1 cellular context compared by ENCODE assay signal in the genomic region with DNA sequence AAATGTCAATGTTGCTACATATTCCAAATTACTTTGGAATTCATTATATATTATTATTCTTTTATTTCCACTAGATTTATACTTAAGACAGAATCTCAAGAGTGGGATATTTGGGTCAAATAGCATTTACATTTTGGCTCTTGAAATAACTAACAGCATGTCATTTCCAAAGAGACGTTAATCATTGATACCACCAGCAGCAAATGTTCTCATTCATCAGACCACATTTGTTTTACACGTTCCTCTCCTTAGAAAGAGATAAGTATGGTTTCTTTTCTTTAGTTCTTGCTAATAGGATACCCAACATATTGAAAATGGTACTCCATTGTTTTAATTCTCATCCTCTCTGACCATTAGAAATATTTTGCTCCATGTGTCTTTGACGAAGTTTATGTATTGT.
TF ChIP-seq lines count a peak whose summit lies in the region.

No MANE protein-coding gene starts in this region.

TF ChIP-seq in HepG2, 621 proteins besides CTCF, POLR2A, EP300 and RAD21 (continued from another document):
- TF ChIP-seq, protein P1, sequence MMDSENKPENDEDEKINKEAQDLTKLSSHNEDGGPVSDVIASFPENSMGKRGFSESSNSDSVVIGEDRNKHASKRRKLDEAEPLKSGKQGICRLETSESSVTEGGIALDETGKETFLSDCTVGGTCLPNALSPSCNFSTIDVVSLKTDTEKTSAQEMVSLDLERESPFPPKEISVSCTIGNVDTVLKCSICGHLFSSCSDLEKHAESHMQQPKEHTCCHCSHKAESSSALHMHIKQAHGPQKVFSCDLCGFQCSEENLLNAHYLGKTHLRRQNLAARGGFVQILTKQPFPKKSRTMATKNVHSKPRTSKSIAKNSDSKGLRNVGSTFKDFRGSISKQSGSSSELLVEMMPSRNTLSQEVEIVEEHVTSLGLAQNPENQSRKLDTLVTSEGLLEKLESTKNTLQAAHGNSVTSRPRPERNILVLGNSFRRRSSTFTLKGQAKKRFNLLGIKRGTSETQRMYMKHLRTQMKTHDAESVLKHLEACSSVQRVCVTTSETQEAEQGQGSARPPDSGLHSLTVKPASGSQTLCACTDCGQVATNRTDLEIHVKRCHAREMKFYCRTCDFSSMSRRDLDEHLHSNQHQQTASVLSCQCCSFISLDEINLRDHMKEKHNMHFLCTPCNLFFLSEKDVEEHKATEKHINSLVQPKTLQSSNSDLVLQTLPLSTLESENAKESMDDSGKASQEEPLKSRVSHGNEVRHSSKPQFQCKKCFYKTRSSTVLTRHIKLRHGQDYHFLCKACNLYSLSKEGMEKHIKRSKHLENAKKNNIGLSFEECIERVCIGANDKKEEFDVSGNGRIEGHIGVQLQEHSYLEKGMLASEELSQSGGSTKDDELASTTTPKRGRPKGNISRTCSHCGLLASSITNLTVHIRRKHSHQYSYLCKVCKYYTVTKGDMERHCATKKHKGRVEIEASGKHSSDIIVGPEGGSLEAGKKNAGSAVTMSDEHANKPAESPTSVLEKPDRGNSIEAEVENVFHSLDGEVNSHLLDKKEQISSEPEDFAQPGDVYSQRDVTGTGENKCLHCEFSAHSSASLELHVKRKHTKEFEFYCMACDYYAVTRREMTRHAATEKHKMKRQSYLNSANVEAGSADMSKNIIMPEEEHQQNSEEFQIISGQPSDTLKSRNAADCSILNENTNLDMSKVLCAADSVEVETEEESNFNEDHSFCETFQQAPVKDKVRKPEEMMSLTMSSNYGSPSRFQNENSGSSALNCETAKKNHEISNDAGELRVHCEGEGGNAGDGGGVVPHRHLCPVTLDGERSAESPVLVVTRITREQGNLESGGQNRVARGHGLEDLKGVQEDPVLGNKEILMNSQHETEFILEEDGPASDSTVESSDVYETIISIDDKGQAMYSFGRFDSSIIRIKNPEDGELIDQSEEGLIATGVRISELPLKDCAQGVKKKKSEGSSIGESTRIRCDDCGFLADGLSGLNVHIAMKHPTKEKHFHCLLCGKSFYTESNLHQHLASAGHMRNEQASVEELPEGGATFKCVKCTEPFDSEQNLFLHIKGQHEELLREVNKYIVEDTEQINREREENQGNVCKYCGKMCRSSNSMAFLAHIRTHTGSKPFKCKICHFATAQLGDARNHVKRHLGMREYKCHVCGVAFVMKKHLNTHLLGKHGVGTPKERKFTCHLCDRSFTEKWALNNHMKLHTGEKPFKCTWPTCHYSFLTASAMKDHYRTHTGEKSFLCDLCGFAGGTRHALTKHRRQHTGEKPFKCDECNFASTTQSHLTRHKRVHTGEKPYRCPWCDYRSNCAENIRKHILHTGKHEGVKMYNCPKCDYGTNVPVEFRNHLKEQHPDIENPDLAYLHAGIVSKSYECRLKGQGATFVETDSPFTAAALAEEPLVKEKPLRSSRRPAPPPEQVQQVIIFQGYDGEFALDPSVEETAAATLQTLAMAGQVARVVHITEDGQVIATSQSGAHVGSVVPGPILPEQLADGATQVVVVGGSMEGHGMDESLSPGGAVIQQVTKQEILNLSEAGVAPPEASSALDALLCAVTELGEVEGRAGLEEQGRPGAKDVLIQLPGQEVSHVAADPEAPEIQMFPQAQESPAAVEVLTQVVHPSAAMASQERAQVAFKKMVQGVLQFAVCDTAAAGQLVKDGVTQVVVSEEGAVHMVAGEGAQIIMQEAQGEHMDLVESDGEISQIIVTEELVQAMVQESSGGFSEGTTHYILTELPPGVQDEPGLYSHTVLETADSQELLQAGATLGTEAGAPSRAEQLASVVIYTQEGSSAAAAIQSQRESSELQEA (CRISPR knock-in tag; IDR thresholded peaks at IDR 0.05; ENCODE audit: not compliant biosample characterization) = no peak
